In the genomic region with DNA sequence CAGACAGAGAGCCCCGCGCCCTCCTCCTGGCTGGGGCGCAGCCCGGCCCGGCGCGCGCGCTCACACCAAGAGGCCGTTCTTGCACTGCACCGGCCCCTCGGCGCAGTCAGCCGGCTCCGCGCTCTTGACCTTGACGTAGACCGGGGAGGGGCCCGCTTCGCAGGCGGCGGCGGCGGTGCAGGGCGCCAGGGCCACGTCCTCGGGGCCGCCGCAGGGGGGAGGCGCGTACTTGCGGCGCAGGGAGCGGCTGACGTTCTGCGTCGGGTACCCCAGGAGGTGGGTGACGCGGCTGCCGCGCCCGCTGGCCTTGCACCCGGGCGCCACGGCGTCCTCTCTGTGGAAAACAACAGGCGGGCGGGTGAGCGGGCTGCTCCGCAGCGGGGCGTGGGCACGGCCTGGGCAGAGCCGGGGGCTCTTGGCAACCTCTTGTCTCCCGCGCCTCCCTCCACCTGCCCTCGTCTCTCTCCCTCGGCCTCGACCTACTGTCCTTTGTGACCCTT, we compare ENCODE assay signal across 8 cellular contexts. TPM values are rescaled to one million over a fixed set of nuclear protein-coding genes. Genes with fewer than 3 reads are reported as not detected.
DNase-seq lines count a peak whose midpoint lies in the region; ATAC-seq and TF ChIP-seq lines count a peak whose summit lies in the region.

No MANE protein-coding gene starts in this region.

- DNase-seq in Ammon's horn (ENCODE audit: low spot score) (peak; percentile 84), HK-2 (ENCODE audit: unreplicated experiment) (peak; percentile 85), SHP77 (lab: John Stamatoyannopoulos, UW) (peak; percentile 68 to 75), activated gamma-delta T cell (lab: John Stamatoyannopoulos, UW) (peak; percentile 64), fibroblast of the aortic adventitia (ENCODE audit: low read depth) (peak; percentile 76)
- peak; percentile 81 for DNase-seq in natural killer cell treated with Interleukin-12 subunit alpha and Interleukin-12 subunit beta and Interleukin-15 and Interleukin-18, amount 100 ng/mL, for 72 hours (ENCODE audit: low spot score)
- DNase-seq in stimulated activated naive B cell treated with anti-CD40 and anti-IgM and Interleukin-4, amounts not matched to agents 10 μg/mL and 1 μg/mL and 100 μg/mL, for 72 hours = peak; percentile 61

- peak overlapping the region; percentile 2 to 54 for H3K27ac Mint-ChIP-seq in natural killer cell treated with Interleukin-12 subunit alpha and Interleukin-12 subunit beta and Interleukin-15 and Interleukin-18, amount 100 ng/mL, for 72 hours
- H3K27ac Mint-ChIP-seq in stimulated activated naive B cell treated with anti-CD40 and anti-IgM and Interleukin-4, amounts not matched to agents 10 μg/mL and 1 μg/mL and 100 μg/mL, for 72 hours = peak overlapping the region; percentile 0

- H3K36me3 Mint-ChIP-seq in natural killer cell treated with Interleukin-12 subunit alpha and Interleukin-12 subunit beta and Interleukin-15 and Interleukin-18, amount 100 ng/mL, for 72 hours = no peaks in the 10 kb centered on the region
- no peaks in the 10 kb centered on the region for H3K36me3 Mint-ChIP-seq in stimulated activated naive B cell treated with anti-CD40 and anti-IgM and Interleukin-4, amounts not matched to agents 10 μg/mL and 1 μg/mL and 100 μg/mL, for 72 hours

- peak overlapping the region; percentile 69 for H3K4me3 ChIP-seq in fibroblast of the aortic adventitia (ENCODE audit: low read depth, low read length)

- peaks cover 13% of the 10 kb centered on the region in 2 donors for H3K4me1 Mint-ChIP-seq in natural killer cell treated with Interleukin-12 subunit alpha and Interleukin-12 subunit beta and Interleukin-15 and Interleukin-18, amount 100 ng/mL, for 72 hours (ENCODE audit: low read depth in 2 of 2)
- peaks cover 9 to 13% of the 10 kb centered on the region in 2 donors for H3K4me1 Mint-ChIP-seq in stimulated activated naive B cell treated with anti-CD40 and anti-IgM and Interleukin-4, amounts not matched to agents 10 μg/mL and 1 μg/mL and 100 μg/mL, for 72 hours

- no peaks in the 10 kb centered on the region for H3K27me3 Mint-ChIP-seq in natural killer cell treated with Interleukin-12 subunit alpha and Interleukin-12 subunit beta and Interleukin-15 and Interleukin-18, amount 100 ng/mL, for 72 hours
- H3K27me3 Mint-ChIP-seq in stimulated activated naive B cell treated with anti-CD40 and anti-IgM and Interleukin-4, amounts not matched to agents 10 μg/mL and 1 μg/mL and 100 μg/mL, for 72 hours = peaks cover 23 to 26% of the 10 kb centered on the region in 2 donors

- ATAC-seq in GM19372 (IDR thresholded peaks at IDR 0.05; ENCODE audit: low read depth, unreplicated experiment) = peak; percentile 94
- ATAC-seq in natural killer cell treated with Interleukin-12 subunit alpha and Interleukin-12 subunit beta and Interleukin-15 and Interleukin-18, amount 100 ng/mL, for 72 hours = peak; percentile 95 to 96
- ATAC-seq in stimulated activated naive B cell treated with anti-CD40 and anti-IgM and Interleukin-4, amounts not matched to agents 10 μg/mL and 1 μg/mL and 100 μg/mL, for 72 hours (replicated peaks) = peak; percentile 92 to 96

- no peaks in the 10 kb centered on the region for H3K9me3 Mint-ChIP-seq in natural killer cell treated with Interleukin-12 subunit alpha and Interleukin-12 subunit beta and Interleukin-15 and Interleukin-18, amount 100 ng/mL, for 72 hours
- no peaks in the 10 kb centered on the region for H3K9me3 Mint-ChIP-seq in stimulated activated naive B cell treated with anti-CD40 and anti-IgM and Interleukin-4, amounts not matched to agents 10 μg/mL and 1 μg/mL and 100 μg/mL, for 72 hours

- TF ChIP-seq CTCF in fibroblast of the aortic adventitia (IDR thresholded peaks at IDR 0.05; ENCODE audit: insufficient read depth, low read length) = no peak

- H3K4me3 Mint-ChIP-seq in natural killer cell treated with Interleukin-12 subunit alpha and Interleukin-12 subunit beta and Interleukin-15 and Interleukin-18, amount 100 ng/mL, for 72 hours = peak overlapping the region; percentile 94
- H3K4me3 Mint-ChIP-seq in stimulated activated naive B cell treated with anti-CD40 and anti-IgM and Interleukin-4, amounts not matched to agents 10 μg/mL and 1 μg/mL and 100 μg/mL, for 72 hours = peak overlapping the region; percentile 70 to 84

RNA-seq across cellular contexts. Expression of a gene that starts 7.7 kb away (rescaled TPM):
- total RNA-seq in fibroblast of the aortic adventitia (ENCODE audit: low replicate concordance) = not detected in 2 replicates
- not detected for total RNA-seq in natural killer cell treated with Interleukin-12 subunit alpha and Interleukin-12 subunit beta and Interleukin-15 and Interleukin-18, amount 100 ng/mL, for 72 hours

RNA-seq across cellular contexts. Expression of a gene that starts 28.1 kb away (rescaled TPM):
- total RNA-seq in fibroblast of the aortic adventitia (ENCODE audit: low replicate concordance) = not detected in 2 replicates
- total RNA-seq in natural killer cell treated with Interleukin-12 subunit alpha and Interleukin-12 subunit beta and Interleukin-15 and Interleukin-18, amount 100 ng/mL, for 72 hours = 1 to 10 TPM in 1 of 2 donors, under 1 TPM in 1; 0.29 to 2.1 TPM

RNA-seq across cellular contexts. Expression of a gene that starts 45.2 kb away (rescaled TPM):
- total RNA-seq in fibroblast of the aortic adventitia (ENCODE audit: low replicate concordance) = 0.27 and 1.4 TPM in 2 replicates
- total RNA-seq in natural killer cell treated with Interleukin-12 subunit alpha and Interleukin-12 subunit beta and Interleukin-15 and Interleukin-18, amount 100 ng/mL, for 72 hours = 1 to 10 TPM in 1 of 2 donors, under 1 TPM in 1; 0.38 to 3.0 TPM

RNA-seq across cellular contexts. Expression of a gene that starts 52.6 kb away (rescaled TPM):
- not detected in 2 replicates for total RNA-seq in fibroblast of the aortic adventitia (ENCODE audit: low replicate concordance)
- under 1 TPM in 1 of 2 donors, not detected in 1; 0.81 TPM for total RNA-seq in natural killer cell treated with Interleukin-12 subunit alpha and Interleukin-12 subunit beta and Interleukin-15 and Interleukin-18, amount 100 ng/mL, for 72 hours

Comparison
In these comparisons a context has a peak if more than half of its experiments do, and no peak if none do; other contexts are left out.
1. Peak in every context shown above with its lines: DNase-seq, ATAC-seq and H3K4me3 ChIP-seq.